In the genomic region with DNA sequence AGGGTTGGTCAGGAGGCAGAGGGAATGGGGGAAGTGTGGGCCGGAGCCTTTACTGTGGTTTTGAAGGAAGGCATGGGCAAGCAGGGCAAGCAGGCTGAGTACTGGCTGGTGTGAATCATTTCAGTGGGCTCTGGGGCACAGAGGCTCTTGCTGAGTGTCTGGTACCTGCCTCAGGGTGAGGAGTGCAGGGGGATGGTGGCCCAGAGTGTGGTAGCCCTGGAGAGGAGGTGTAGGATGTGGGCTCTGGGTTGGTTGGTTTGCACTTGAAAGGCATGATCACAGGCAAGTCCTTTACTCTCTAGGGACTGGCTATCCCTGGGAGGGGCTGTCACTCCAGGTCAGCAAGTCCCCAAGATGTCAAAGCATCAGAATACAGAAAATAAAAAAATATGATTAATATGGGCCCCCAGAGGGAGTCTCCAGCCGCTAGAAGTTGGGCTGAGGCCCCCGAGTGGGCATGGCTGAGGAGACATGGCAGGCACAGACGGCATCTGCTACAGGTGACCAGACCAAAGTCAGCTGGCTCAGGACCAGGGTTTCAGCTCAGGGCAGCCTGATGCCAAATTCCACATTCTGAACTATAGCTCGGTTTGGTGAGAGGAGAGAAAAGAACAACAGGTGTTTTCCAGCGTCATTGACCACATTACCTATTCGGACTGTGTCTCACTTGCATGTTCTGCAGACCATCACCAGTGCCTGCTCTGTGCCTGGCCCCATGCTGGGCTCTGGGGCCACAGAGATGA, we compare ENCODE assay signal across 1 cellular context.
TF ChIP-seq lines count a peak whose summit lies in the region.

No MANE protein-coding gene starts in this region.

TF ChIP-seq in H1, 55 proteins besides CTCF, POLR2A, EP300 and RAD21:
- TF ChIP-seq KDM5A (IDR thresholded peaks at IDR 0.05; ENCODE audit: low read length) (no peak), CBX5 (IDR thresholded peaks at IDR 0.05; ENCODE audit: low read depth, low read length) (no peak), PHF8 (conservative IDR thresholded peaks at IDR 0.05; ENCODE audit: low read depth, low read length) (no peak), EGR1 (IDR thresholded peaks at IDR 0.05; ENCODE audit: borderline replicate concordance, low read depth, low read length) (no peak), RXRA (IDR thresholded peaks at IDR 0.05; ENCODE audit: insufficient read depth, low read depth, low read length) (no peak), SP2 (IDR thresholded peaks at IDR 0.05; ENCODE audit: low read length) (no peak), BACH1 (IDR thresholded peaks at IDR 0.05; ENCODE audit: low read length) (no peak), SIRT6 (IDR thresholded peaks at IDR 0.05; ENCODE audit: low read length) (no peak), FOSL1 (IDR thresholded peaks at IDR 0.05; ENCODE audit: insufficient read depth, low read depth, low read length) (no peak), SP4 (IDR thresholded peaks at IDR 0.05; ENCODE audit: low read length) (no peak), CTBP2 (IDR thresholded peaks at IDR 0.05; ENCODE audit: borderline replicate concordance, insufficient read depth, insufficient read length, low read length) (no peak), TBP (IDR thresholded peaks at IDR 0.05; ENCODE audit: low read depth, low read length) (no peak), E2F6 (IDR thresholded peaks at IDR 0.05) (no peak), RFX5 (IDR thresholded peaks at IDR 0.05; ENCODE audit: borderline replicate concordance, low read depth, low read length) (no peak), SP1 (IDR thresholded peaks at IDR 0.05; ENCODE audit: low read depth, low read length) (no peak), TAF7 (optimal IDR thresholded peaks at IDR 0.05; ENCODE audit: borderline replicate concordance, low read depth, low read length) (no peak), POU5F1 (IDR thresholded peaks at IDR 0.05; ENCODE audit: low read depth, low read length) (no peak), TEAD4 (IDR thresholded peaks at IDR 0.05; ENCODE audit: low read depth, low read length) (no peak), MAFK (IDR thresholded peaks at IDR 0.05; ENCODE audit: low read depth, low read length) (no peak)
